Comparison of ENCODE assay signal across 11 cellular contexts in the genomic region with DNA sequence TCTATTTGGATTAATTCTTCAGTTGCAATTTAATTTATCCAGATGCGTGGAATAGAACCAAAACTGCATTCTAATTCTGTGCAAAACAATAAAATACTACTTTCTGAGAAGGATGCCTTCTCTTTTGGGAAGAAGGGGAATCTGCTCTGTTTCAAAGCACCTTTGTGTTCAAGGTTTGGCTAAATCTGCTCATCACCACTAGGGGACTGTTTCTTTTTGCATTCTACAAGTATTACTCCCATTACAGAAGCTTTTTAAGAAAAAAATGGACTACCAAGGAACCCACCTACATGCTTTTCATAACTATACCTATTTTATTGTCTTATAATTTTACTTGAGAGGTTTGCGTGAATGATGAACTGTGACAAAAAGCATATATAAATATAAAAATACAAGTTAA. TPM values are rescaled to one million over a fixed set of nuclear protein-coding genes. Genes with fewer than 3 reads are reported as not detected.
DNase-seq lines count a peak whose midpoint lies in the region; ATAC-seq, FAIRE-seq and TF ChIP-seq lines count a peak whose summit lies in the region.
"Had no signal": no experiment of that assay in that cellular context is flagged by ENCODE, and none has a peak within 500 bp of the region (broad histone marks: within the 10 kb centered on the region; RNA-seq: fewer than 3 reads in every experiment).

No MANE protein-coding gene starts in this region.

- peaks cover 0 to 6% of the 10 kb centered on the region in 2 experiments; a peak in 3 of 4 replicates for H3K4me1 ChIP-seq in SK-N-SH (ENCODE audit: control insufficient read depth in 1 of 2, insufficient read depth in 2 of 2, low read depth in 1 of 2, low read length in 1 of 2)
- H3K4me1 ChIP-seq in neural progenitor cell = peaks cover 30% of the 10 kb centered on the region
- H3K4me1 ChIP-seq in pancreas = peaks cover 0 to 10% (median 0%) of the 10 kb centered on the region in 3 donors
- H3K4me1 ChIP-seq: BLaER1 had no signal

- intact Hi-C loops in pancreas (cut with DNase I) = no loop called here

- H3K36me3 Mint-ChIP-seq in neural progenitor cell = peaks cover 61% of the 10 kb centered on the region

- H3K9ac ChIP-seq in SK-N-SH = no peak overlapping the region
- H3K9ac ChIP-seq in neural progenitor cell = no peak overlapping the region
- H3K9ac ChIP-seq: BLaER1 had no signal

- H3K27me3 Mint-ChIP-seq in neural progenitor cell (ENCODE audit: insufficient read depth, low read depth) = peaks cover 3% of the 10 kb centered on the region
- H3K27me3 Mint-ChIP-seq: activated naive CD8-positive, alpha-beta T cell treated with anti-CD3 and anti-CD28 coated beads, Interleukin-2, amount 50 U/mL, for 24 hours; stimulated activated naive CD8-positive, alpha-beta T cell treated with anti-CD3 and anti-CD28 coated beads, Interleukin-15, amount 100 ng/mL, for 72 hours had no signal

- peaks cover 3% of the 10 kb centered on the region for H3F3A ChIP-seq in SK-N-SH (replicated peaks; ENCODE audit: insufficient read depth)
- H3F3A ChIP-seq in neural progenitor cell (ENCODE audit: low read depth) = no peaks in the 10 kb centered on the region

- no peak overlapping the region for H3K27ac ChIP-seq in SK-N-SH (ENCODE audit: low read depth in 2 of 2, low read length in 1 of 2)
- no peak overlapping the region for H3K27ac ChIP-seq in neural progenitor cell
- H3K27ac ChIP-seq in pancreas = no peak overlapping the region
- H3K27ac ChIP-seq: BLaER1 had no signal

- no peaks in the 10 kb centered on the region for H3K9me2 ChIP-seq in SK-N-SH

- no peak overlapping the region for H3K4me3 Mint-ChIP-seq in neural progenitor cell
- H3K4me3 Mint-ChIP-seq: activated naive CD8-positive, alpha-beta T cell treated with anti-CD3 and anti-CD28 coated beads, Interleukin-2, amount 50 U/mL, for 24 hours; stimulated activated naive CD8-positive, alpha-beta T cell treated with anti-CD3 and anti-CD28 coated beads, Interleukin-15, amount 100 ng/mL, for 72 hours had no signal

- TF ChIP-seq RAD21 in SK-N-SH (IDR thresholded peaks at IDR 0.05; ENCODE audit: low read length) = peak; percentile 28; the same call in 1 of the 2 replicates

- H3K36me3 ChIP-seq in SK-N-SH (replicated peaks in 1 of 2; ENCODE audit: control insufficient read depth in 1 of 2, insufficient read depth in 2 of 2, low read length in 1 of 2) (peaks cover 19 to 20% of the 10 kb centered on the region in 2 experiments), bronchial epithelial cell (ENCODE audit: control insufficient read depth, insufficient read depth, low read length) (peaks cover 9% of the 10 kb centered on the region), neural progenitor cell (peaks cover 6% of the 10 kb centered on the region), pancreas (no peaks in the 10 kb centered on the region)

- H3K9me3 ChIP-seq in SK-N-SH = no peaks in the 10 kb centered on the region
- no peaks in the 10 kb centered on the region for H3K9me3 ChIP-seq in neural progenitor cell (ENCODE audit: low read depth)
- H3K9me3 ChIP-seq in pancreas = no peaks in the 10 kb centered on the region

- H3K4me1 Mint-ChIP-seq in neural progenitor cell = peaks cover 3% of the 10 kb centered on the region

- DNase-seq in SK-N-SH = no peak
- peak; percentile 5 to 15 for DNase-seq in Kasumi-1 (lab: John Stamatoyannopoulos, UW)
- no peak for DNase-seq in bronchial epithelial cell (ENCODE audit: low read depth)
- peak; percentile 23 for DNase-seq in neural progenitor cell (ENCODE audit: low spot score)
- no peak for DNase-seq in pancreas
- DNase-seq in KG1 (lab: John Stamatoyannopoulos, UW) = no peak
- DNase-seq in germinal center (ENCODE audit: low spot score) = no peak
- DNase-seq: activated naive CD8-positive, alpha-beta T cell treated with anti-CD3 and anti-CD28 coated beads, Interleukin-2, amount 50 U/mL, for 24 hours; stimulated activated naive CD8-positive, alpha-beta T cell treated with anti-CD3 and anti-CD28 coated beads, Interleukin-15, amount 100 ng/mL, for 72 hours had no signal

- H3K79me2 ChIP-seq in SK-N-SH (ENCODE audit: insufficient read depth) (peaks cover 92% of the 10 kb centered on the region), neural progenitor cell (ENCODE audit: low read depth) (peaks cover 99% of the 10 kb centered on the region)

- H3K4me3 ChIP-seq in SK-N-SH (ENCODE audit: low read depth in 2 of 2, low read length in 1 of 2) (no peak overlapping the region), bronchial epithelial cell (ENCODE audit: low read depth, low read length) (no peak overlapping the region), neural progenitor cell (no peak overlapping the region), pancreas (no peak overlapping the region)
- H3K4me3 ChIP-seq: BLaER1 had no signal

- POLR2A ChIA-PET in SK-N-SH (lab: Yijun Ruan, JAX) = no interaction called here

- CTCF ChIA-PET in SK-N-SH (lab: Yijun Ruan, JAX) = interaction anchor here (0.6 to 5.1 kb wide), 13 partner anchors 9 to 259 kb away, joined by 3 to 43 read pairs (median 5); partner anchors contain the start of genes MRPS6 and SLC5A3

- no peak overlapping the region for H3K27ac Mint-ChIP-seq in neural progenitor cell
- H3K27ac Mint-ChIP-seq: activated naive CD8-positive, alpha-beta T cell treated with anti-CD3 and anti-CD28 coated beads, Interleukin-2, amount 50 U/mL, for 24 hours had no signal

- ATAC-seq in SK-N-SH treated with all-trans-retinoic acid at 6 μM for 48 hours = no peak
- ATAC-seq in pancreas = no peak
- ATAC-seq: activated naive CD8-positive, alpha-beta T cell treated with anti-CD3 and anti-CD28 coated beads, Interleukin-2, amount 50 U/mL, for 24 hours; stimulated activated naive CD8-positive, alpha-beta T cell treated with anti-CD3 and anti-CD28 coated beads, Interleukin-15, amount 100 ng/mL, for 72 hours had no signal

- H4K20me1 ChIP-seq in SK-N-SH (ENCODE audit: insufficient read depth) = peaks cover 60% of the 10 kb centered on the region
- H4K20me1 ChIP-seq in neural progenitor cell (ENCODE audit: low read depth) = peaks cover 96% of the 10 kb centered on the region

- FAIRE-seq in bronchial epithelial cell (lab: Jason Lieb, UNC) (no peak), pancreas (lab: Jason Lieb, UNC) (no peak)

- no peak for TF ChIP-seq EP300 in SK-N-SH (IDR thresholded peaks at IDR 0.05; ENCODE audit: borderline replicate concordance in 1 of 2, low read depth in 1 of 2, low read length in 1 of 2)

- WGBS in SK-N-SH (ENCODE audit: low lambda C conversion rate) = 95% methylated on average over 2 of the region's 2 CpGs
- 84 to 91% methylated on average over 2 of the region's 2 CpGs for WGBS in pancreas, 2 donors

- H3K27me3 ChIP-seq in SK-N-SH (ENCODE audit: insufficient read depth) = no peaks in the 10 kb centered on the region
- H3K27me3 ChIP-seq in bronchial epithelial cell (ENCODE audit: control insufficient read depth, insufficient read depth, low read length) = no peaks in the 10 kb centered on the region
- no peaks in the 10 kb centered on the region for H3K27me3 ChIP-seq in neural progenitor cell
- H3K27me3 ChIP-seq in pancreas = no peaks in the 10 kb centered on the region
- H3K27me3 ChIP-seq: BLaER1 had no signal

- peaks cover 7% of the 10 kb centered on the region for H3K9me3 Mint-ChIP-seq in neural progenitor cell
- H3K9me3 Mint-ChIP-seq: activated naive CD8-positive, alpha-beta T cell treated with anti-CD3 and anti-CD28 coated beads, Interleukin-2, amount 50 U/mL, for 24 hours; stimulated activated naive CD8-positive, alpha-beta T cell treated with anti-CD3 and anti-CD28 coated beads, Interleukin-15, amount 100 ng/mL, for 72 hours had no signal

- TF ChIP-seq CTCF in SK-N-SH (IDR thresholded peaks at IDR 0.05) (peak; percentile 58), bronchial epithelial cell (IDR thresholded peaks at IDR 0.05; ENCODE audit: insufficient read depth, low read length, severe bottlenecking) (peak; percentile 14), neural progenitor cell (IDR thresholded peaks at IDR 0.05) (peak; percentile 58), pancreas (IDR thresholded peaks at IDR 0.05) (no peak)

- H3K4me2 ChIP-seq in SK-N-SH = no peak overlapping the region
- no peak overlapping the region for H3K4me2 ChIP-seq in neural progenitor cell
- H3K4me2 ChIP-seq: BLaER1 had no signal

- H2AFZ ChIP-seq in SK-N-SH (ENCODE audit: low read depth) (no peak overlapping the region), neural progenitor cell (replicated peaks) (no peak overlapping the region)

TF ChIP-seq in SK-N-SH, 30 proteins besides CTCF, POLR2A, EP300 and RAD21 (continues in another document):
- no peak for TF ChIP-seq IRF3 (IDR thresholded peaks at IDR 0.05; ENCODE audit: low read depth, low read length)

TF ChIP-seq in SK-N-SH treated with all-trans-retinoic acid at 6 μM for 48 hours, 23 proteins besides CTCF, POLR2A, EP300 and RAD21 (continues in another document):
- no peak for TF ChIP-seq OSR1 (CRISPR knock-in tag; IDR thresholded peaks at IDR 0.05)
- no peak for TF ChIP-seq ZFP3 (CRISPR knock-in tag; IDR thresholded peaks at IDR 0.05)
- TF ChIP-seq CREB5 (CRISPR knock-in tag; IDR thresholded peaks at IDR 0.05; ENCODE audit: low read depth) = no peak
- TF ChIP-seq TCF4 (CRISPR knock-in tag; IDR thresholded peaks at IDR 0.05; ENCODE audit: borderline replicate concordance) = no peak
- no peak for TF ChIP-seq ZNF8 (CRISPR knock-in tag; IDR thresholded peaks at IDR 0.05)
- no peak for TF ChIP-seq TOX (CRISPR knock-in tag; IDR thresholded peaks at IDR 0.05; ENCODE audit: borderline replicate concordance)

RNA-seq across cellular contexts. Expression of gene MRPS6, which starts 18.2 kb away (rescaled TPM):
- polyA plus RNA-seq in SK-N-SH (2012; rRNA removed) = 26.8 and 69.2 TPM in 2 replicates
- polyA plus RNA-seq in SK-N-SH (2012; cell fraction: cytosol; rRNA removed) = 69.5 and 89.7 TPM in 2 replicates
- polyA plus RNA-seq in SK-N-SH (2012; cell fraction: nucleus; rRNA removed) = 37.7 and 46.6 TPM in 2 replicates
- total RNA-seq in bronchial epithelial cell = 12.0 and 14.2 TPM in 2 replicates
- total RNA-seq in neural progenitor cell (ENCODE audit: low replicate concordance) = 67.5 and 108 TPM in 2 replicates
- 10 to 100 TPM in 5 of 6 donors, 1 to 10 TPM in 1; 9.9 to 14.5 (median 12.3) TPM for total RNA-seq in pancreas
- polyA plus RNA-seq in pancreas = 10 to 100 TPM; 16.9 to 18.5 TPM

RNA-seq across cellular contexts. Expression of gene SLC5A3, which starts 18.2 kb away (rescaled TPM):
- polyA plus RNA-seq in SK-N-SH (2012; rRNA removed) = 3.0 and 3.2 TPM in 2 replicates
- polyA plus RNA-seq in SK-N-SH (2012; cell fraction: cytosol; rRNA removed) = 4.1 TPM in 2 replicates
- polyA plus RNA-seq in SK-N-SH (2012; cell fraction: nucleus; rRNA removed) = 2.9 and 6.9 TPM in 2 replicates
- total RNA-seq in bronchial epithelial cell = 24.1 and 34.0 TPM in 2 replicates
- 31.8 and 44.3 TPM in 2 replicates for total RNA-seq in neural progenitor cell (ENCODE audit: low replicate concordance)
- total RNA-seq in pancreas = 1 to 10 TPM; 2.2 to 5.9 (median 3.0) TPM
- polyA plus RNA-seq in pancreas = 1 to 10 TPM in 1 of 2 donors, under 1 TPM in 1; 0.49 to 1.0 TPM

Comparison
In these comparisons a context has a peak if more than half of its experiments do, and no peak if none do; other contexts are left out.
1. DNase-seq: peak in Kasumi-1 (2 of 2) and neural progenitor cell (single experiment); none in SK-N-SH (single experiment), bronchial epithelial cell (single experiment), pancreas (0 of 6), KG1 (single experiment) and germinal center (single experiment).
2. CTCF ChIP-seq: peak in SK-N-SH (single experiment), bronchial epithelial cell (single experiment) and neural progenitor cell (single experiment); none in pancreas (0 of 4).